ENCODE assay signal across 7 cellular contexts in the genomic region with DNA sequence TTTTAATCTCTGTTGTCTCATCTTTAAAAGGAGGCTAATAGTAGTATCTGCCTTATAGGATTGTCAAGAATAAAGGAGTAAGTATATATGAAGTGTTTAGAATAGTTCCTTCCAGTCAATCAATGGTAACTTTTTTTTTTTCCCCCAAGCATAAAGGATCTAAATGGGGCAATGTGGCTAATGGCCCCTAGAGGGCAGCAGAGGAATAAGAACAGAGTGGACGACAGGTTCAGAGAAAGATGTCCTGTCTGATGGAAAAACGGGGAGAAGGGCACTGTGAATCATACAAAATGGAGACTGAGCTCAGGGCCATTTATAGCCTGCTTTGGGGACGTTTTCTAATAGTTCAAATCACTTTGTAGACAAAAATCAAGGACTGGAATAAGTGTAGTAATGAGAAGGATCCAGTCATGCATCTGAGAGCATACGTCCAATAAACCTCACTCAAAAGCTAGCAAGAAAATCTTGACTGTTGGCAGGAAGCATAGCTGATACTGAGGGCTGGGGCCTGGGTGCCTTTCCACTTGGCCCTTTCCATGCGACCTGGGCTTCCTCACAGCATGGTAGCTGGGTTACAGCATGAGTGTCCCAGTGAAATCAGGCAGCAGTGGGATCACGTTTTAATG. TPM values are rescaled to one million over a fixed set of nuclear protein-coding genes. Genes with fewer than 3 reads are reported as not detected.
DNase-seq lines count a peak whose midpoint lies in the region; ATAC-seq and TF ChIP-seq lines count a peak whose summit lies in the region.

No MANE protein-coding gene starts in this region.

- ATAC-seq in HG03135 (IDR thresholded peaks at IDR 0.05; ENCODE audit: unreplicated experiment) (peak; percentile 56), left colon (peak; percentile 66)
- ATAC-seq in activated CD4-positive, CD25-positive, alpha-beta regulatory T cell treated with anti-CD3 and anti-CD28 coated beads, Interleukin-2, amount 50 U/mL, for 24 hours = peak; percentile 62 to 67
- ATAC-seq in central memory CD8-positive, alpha-beta T cell (replicated peaks; ENCODE audit: extremely low read depth, poor library complexity, severe bottlenecking) = peak; percentile 66

- no peaks in the 10 kb centered on the region for H3K9me3 Mint-ChIP-seq in central memory CD8-positive, alpha-beta T cell

- no peaks in the 10 kb centered on the region for H3K36me3 Mint-ChIP-seq in central memory CD8-positive, alpha-beta T cell (ENCODE audit: insufficient read depth)

- H3K4me3 Mint-ChIP-seq in central memory CD8-positive, alpha-beta T cell = peak overlapping the region; percentile 8

- no peak overlapping the region for H3K27ac Mint-ChIP-seq in central memory CD8-positive, alpha-beta T cell (ENCODE audit: low read depth)

- no peaks in the 10 kb centered on the region for H3K27me3 Mint-ChIP-seq in central memory CD8-positive, alpha-beta T cell

- H3K4me3 ChIP-seq in GM12875 (ENCODE audit: low read depth, low read length) = no peak overlapping the region

- peak; percentile 70; the same call in 1 of the 2 replicates for TF ChIP-seq CTCF in GM12875 (IDR thresholded peaks at IDR 0.05; ENCODE audit: borderline replicate concordance, insufficient read depth, low read depth, low read length)

- H3K4me1 Mint-ChIP-seq in central memory CD8-positive, alpha-beta T cell = peaks cover 33% of the 10 kb centered on the region

- intact Hi-C loops in left colon (cut with DNase I, micrococcal nuclease) = no loop called here

- DNase-seq in NCI-H226 (peak; percentile 46), left colon (peak; percentile 26 to 73)
- DNase-seq in central memory CD8-positive, alpha-beta T cell (ENCODE audit: low spot score in 2 of 2) = peak; percentile 39 to 58
- peak; percentile 73 for DNase-seq in stimulated activated CD4-positive, alpha-beta T cell treated with anti-CD3 and anti-CD28 coated beads, Interleukin-4, amount 100 ng/mL, for 24 hours

RNA-seq across cellular contexts. Expression of a gene that starts 51.3 kb away (rescaled TPM):
- under 1 TPM in 1 of 2 donors, not detected in 1; 0.56 TPM for total RNA-seq in left colon
